ENCODE assay signal across 9 cellular contexts in genomic region chrX:141183000-141183399, GRCh38. TPM values are rescaled to one million over a fixed set of nuclear protein-coding genes. Genes with fewer than 3 reads are reported as not detected.
"Had no signal": no experiment of that assay in that cellular context is flagged by ENCODE, and none has a peak within 500 bp of the region (broad histone marks: within the 10 kb centered on the region; RNA-seq: fewer than 3 reads in every experiment).

No MANE protein-coding gene starts in this region.

- FAIRE-seq: H54, HTR-8/SVneo, K562 had no signal

- H3K4me3 Mint-ChIP-seq: H9 had no signal

- DNase-seq: GOT3, H9, HCEC 1CT, IMR-90, KG1 had no signal

- H3K27ac ChIP-seq: HL-60 had no signal

- H3K4me3 ChIP-seq: K562 had no signal

- ATAC-seq: K562 had no signal

- H3K27ac Mint-ChIP-seq: H9 had no signal

RNA-seq across cellular contexts. Expression of gene SPANXC, which starts 59.3 kb away (rescaled TPM):
- total RNA-seq: H9, IMR-90, K562 had no signal
- polyA plus RNA-seq: IMR-90, K562 had no signal
